8 cellular contexts compared by ENCODE assay signal in genomic region chr12:22409071-22409951, GRCh38.
DNase-seq lines count a peak whose midpoint lies in the region; ATAC-seq, FAIRE-seq and TF ChIP-seq lines count a peak whose summit lies in the region.

No MANE protein-coding gene starts in this region.

- H3K4me1 ChIP-seq in Karpas-422 (ENCODE audit: low read length): no peaks in the 10 kb centered on the region

- no peaks in the 10 kb centered on the region for H3K27me3 ChIP-seq in Karpas-422 (ENCODE audit: low read length)

- peak overlapping the region; percentile 87 to 93 (median 93) for H3K27ac Mint-ChIP-seq in immature natural killer cell

- ATAC-seq in GM19043 (IDR thresholded peaks at IDR 0.05; ENCODE audit: low read depth, unreplicated experiment) (peak; percentile 96), HG02763 (IDR thresholded peaks at IDR 0.05; ENCODE audit: unreplicated experiment) (peak; percentile 96)

- no peaks in the 10 kb centered on the region for H3K9me2 ChIP-seq in Karpas-422 (replicated peaks; ENCODE audit: insufficient read depth, low read length)

- H2AFZ ChIP-seq in Karpas-422 (ENCODE audit: low read length): no peak overlapping the region

- H3K27me3 Mint-ChIP-seq in immature natural killer cell (ENCODE audit: low read depth in 3 of 3): peaks cover 7 to 12% (median 10%) of the 10 kb centered on the region in 3 donors

- peak overlapping the region; percentile 74 to 86 (median 81) for H3K4me3 Mint-ChIP-seq in immature natural killer cell

- no peaks in the 10 kb centered on the region for H3K9me3 ChIP-seq in Karpas-422 (ENCODE audit: low read length)

- H3K36me3 Mint-ChIP-seq in immature natural killer cell: no peaks in the 10 kb centered on the region

- no peaks in the 10 kb centered on the region for H3K79me2 ChIP-seq in Karpas-422 (ENCODE audit: low read length)

- no peaks in the 10 kb centered on the region for H4K20me1 ChIP-seq in Karpas-422 (ENCODE audit: insufficient read depth, low read depth, low read length)

- no peak overlapping the region for H3K4me2 ChIP-seq in Karpas-422 (ENCODE audit: low read depth, low read length, poor library complexity, severe bottlenecking)

- no peak for TF ChIP-seq CTCF in VCaP (conservative IDR thresholded peaks at IDR 0.05)

- H3K9ac ChIP-seq in Karpas-422 (ENCODE audit: low read length): no peak overlapping the region

- H3K27ac ChIP-seq in VCaP (peak overlapping the region; percentile 35; the same call in 1 of the 2 replicates), Karpas-422 (ENCODE audit: low read length) (no peak overlapping the region)

- no peak overlapping the region for H3K4me3 ChIP-seq in Karpas-422 (ENCODE audit: low read length)

- peak; percentile 20 for FAIRE-seq in urothelium cell line (lab: Jason Lieb, UNC)

- H3K36me3 ChIP-seq in Karpas-422 (ENCODE audit: insufficient read depth, low read length): no peaks in the 10 kb centered on the region

- peaks cover 30 to 34% of the 10 kb centered on the region in 2 donors for H3K4me1 Mint-ChIP-seq in immature natural killer cell

- DNase-seq in immature natural killer cell (peak; percentile 75 to 86 (median 82)), urothelium cell line (ENCODE audit: low spot score) (no peak), Karpas-422 (no peak), NCI-H2227 treated with DMSO at 0.1 percent for 48 hours (lab: John Stamatoyannopoulos, UW) (no peak), NCI-H1436 (lab: John Stamatoyannopoulos, UW) (no peak)

- H3K9me3 Mint-ChIP-seq in immature natural killer cell: no peaks in the 10 kb centered on the region

Comparison
In these comparisons a context has a peak if more than half of its experiments do, and no peak if none do; other contexts are left out.
1. DNase-seq: peak in immature natural killer cell (3 of 3); none in urothelium cell line (single experiment), Karpas-422 (single experiment), NCI-H2227 treated with DMSO at 0.1 percent for 48 hours (single experiment) and NCI-H1436 (single experiment).